In genomic region chr3:150293401-150294001, GRCh38 we compare ENCODE assay signal across 20 cellular contexts.
DNase-seq lines count a peak whose midpoint lies in the region; ATAC-seq, FAIRE-seq and TF ChIP-seq lines count a peak whose summit lies in the region.
"Had no signal": no experiment of that assay in that cellular context is flagged by ENCODE, and none has a peak within 500 bp of the region (broad histone marks: within the 10 kb centered on the region; RNA-seq: fewer than 3 reads in every experiment).

No MANE protein-coding gene starts in this region.

- H3K9me1 ChIP-seq in IMR-90 (ENCODE audit: insufficient read depth, low read length): peaks cover 3% of the 10 kb centered on the region; the same call in 1 of the 2 replicates
- H3K9me1 ChIP-seq in keratinocyte (ENCODE audit: control insufficient read depth, extremely low read depth, insufficient read depth, low read length): no peaks in the 10 kb centered on the region

- H3K4ac ChIP-seq in IMR-90 (ENCODE audit: low read depth, low read length): peak overlapping the region; percentile 74

- no peaks in the 10 kb centered on the region for H3K79me2 ChIP-seq in keratinocyte (ENCODE audit: control insufficient read depth, insufficient read depth, low read length)

- CTCF ChIA-PET in IMR-90 (lab: Yijun Ruan, JAX): interaction anchor here (0.9 to 1.4 kb wide), 2 partner anchors 23 to 41 kb away, joined by 3 to 6 read pairs; no protein-coding TSS in a partner anchor

- no peak overlapping the region for H3K4me3 Mint-ChIP-seq in brain

- no peak for TF ChIP-seq RAD21 in IMR-90 (IDR thresholded peaks at IDR 0.05; ENCODE audit: low read length)

- WGBS in IMR-90 (ENCODE audit: extremely low coverage in 2 of 2, insufficient read length in 1 of 2), 2 experiments: no CpG with 5 or more reads among the region's 7 CpGs

- in situ Hi-C loops in IMR-90 (cut with MboI; ENCODE audit: low sequenced_read_pairs): no loop called here

- H3K23ac ChIP-seq in IMR-90 (ENCODE audit: low read depth, low read length): peak overlapping the region; percentile 46

- ATAC-seq in IMR-90 (ENCODE audit: low read depth): peak; percentile 81
- no peak for ATAC-seq in omental fat pad (ENCODE audit: low FRiP score)
- no peak for ATAC-seq in GM18502 (IDR thresholded peaks at IDR 0.05; ENCODE audit: poor library complexity, unreplicated experiment)
- ATAC-seq: pancreas had no signal

- peak overlapping the region; percentile 98 for H2BK20ac ChIP-seq in IMR-90 (ENCODE audit: low read depth, low read length)

- no peaks in the 10 kb centered on the region for H3K36me3 Mint-ChIP-seq in brain

- H3K9me3 Mint-ChIP-seq in brain: peaks cover 0 to 26% (median 4%) of the 10 kb centered on the region in 5 experiments

- peaks cover 25% of the 10 kb centered on the region for H3K4me1 Mint-ChIP-seq in brain

- H3K36me3 ChIP-seq in IMR-90 (ENCODE audit: control insufficient read depth, insufficient read depth, low read length) (no peaks in the 10 kb centered on the region), keratinocyte (ENCODE audit: control insufficient read depth in 2 of 2, extremely low read depth in 1 of 2, insufficient read depth in 2 of 2, low read length in 2 of 2) (no peaks in the 10 kb centered on the region)
- H3K36me3 ChIP-seq: cardiac muscle cell, pancreas, transverse colon had no signal

- BruUV-seq in IMR-90 (replicated peaks; lab: Mats Ljungman, UMichigan): no TSS peak

- H3K27me3 ChIP-seq in IMR-90 (ENCODE audit: control insufficient read depth, insufficient read depth, low read length) (no peaks in the 10 kb centered on the region), keratinocyte (ENCODE audit: control insufficient read depth, extremely low read depth, insufficient read depth, low read length) (no peaks in the 10 kb centered on the region)
- H3K27me3 ChIP-seq: cardiac muscle cell, pancreas, transverse colon had no signal

- H3K4me3 ChIP-seq in IMR-90 (ENCODE audit: insufficient read depth, low read depth, low read length): no peak overlapping the region
- H3K4me3 ChIP-seq in keratinocyte (ENCODE audit: control insufficient read depth in 2 of 3, extremely low read depth in 1 of 3, insufficient read depth in 2 of 3, low read depth in 1 of 3, low read length in 3 of 3): no peak overlapping the region
- H3K4me3 ChIP-seq: cardiac muscle cell, pancreas, transverse colon had no signal

- POLR2A ChIA-PET in IMR-90 (lab: Charles Lee; ENCODE audit: unreplicated experiment): no interaction called here

- peaks cover 0 to 9% of the 10 kb centered on the region in 2 experiments; a peak in 1 of 4 replicates for H3K79me1 ChIP-seq in IMR-90 (ENCODE audit: low read depth in 1 of 2, low read length in 2 of 2)

- peak overlapping the region; percentile 91 for H3K18ac ChIP-seq in IMR-90 (ENCODE audit: low read depth, low read length)

- H3K27ac ChIP-seq in IMR-90 (ENCODE audit: insufficient read depth, low read length) (peak overlapping the region; percentile 60), keratinocyte (ENCODE audit: control insufficient read depth, insufficient read depth, low read length) (no peak overlapping the region)
- H3K27ac ChIP-seq: cardiac muscle cell, pancreas, transverse colon had no signal

- TF ChIP-seq CTCF in AG09319 (IDR thresholded peaks at IDR 0.05; ENCODE audit: low read depth, low read length): no peak
- TF ChIP-seq CTCF in IMR-90 (conservative IDR thresholded peaks at IDR 0.05; ENCODE audit: low read depth, low read length): no peak
- TF ChIP-seq CTCF in brain (conservative IDR thresholded peaks at IDR 0.05): no peak
- TF ChIP-seq CTCF in keratinocyte (optimal IDR thresholded peaks at IDR 0.05 in 1 of 3, IDR thresholded peaks at IDR 0.05 in 1 of 3, conservative IDR thresholded peaks at IDR 0.05 in 1 of 3; ENCODE audit: extremely low read depth in 1 of 3, insufficient read depth in 2 of 3, low read length in 3 of 3): no peak
- TF ChIP-seq CTCF in omental fat pad (IDR thresholded peaks at IDR 0.05): no peak

- peak overlapping the region; percentile 98 for H4K5ac ChIP-seq in IMR-90 (ENCODE audit: low read depth, low read length)

- intact Hi-C loops in IMR-90 (cut with micrococcal nuclease): loop anchor here (2.0 kb wide), 1 partner anchor 77 kb away; no protein-coding TSS in a partner anchor

- no peaks in the 10 kb centered on the region; the same call in 1 of the 2 replicates for H3K9me3 ChIP-seq in IMR-90 (ENCODE audit: control insufficient read depth, insufficient read depth, low read length)
- no peaks in the 10 kb centered on the region for H3K9me3 ChIP-seq in keratinocyte (ENCODE audit: control insufficient read depth, low read depth, low read length)
- H3K9me3 ChIP-seq: pancreas, transverse colon had no signal

- H4K20me1 ChIP-seq in IMR-90 (ENCODE audit: insufficient read depth, low read length) (no peaks in the 10 kb centered on the region), keratinocyte (ENCODE audit: control insufficient read depth, extremely low read depth, insufficient read depth, low read length) (no peaks in the 10 kb centered on the region)

- DNase-seq in AG09319 (ENCODE audit: extremely low read depth, low read depth) (peak; percentile 44), IMR-90 (peak; percentile 81), keratinocyte (ENCODE audit: low read depth, low spot score) (no peak), omental fat pad (ENCODE audit: low spot score) (no peak), middle frontal gyrus (ENCODE audit: extremely low spot score, low spot score) (no peak), frontal cortex (ENCODE audit: low spot score in 2 of 2) (no peak)
- DNase-seq: activated CD8-positive, alpha-beta memory T cell treated with anti-CD3 and anti-CD28 coated beads for 24 hours; activated gamma-delta T cell treated with Interleukin-2 at 50 U/mL for 16 hours; AML-193; DND-41; mesendoderm; MM.1S; NCI-H2107; NK-92 treated with Interleukin-12 subunit alpha and Interleukin-12 subunit beta, amount 100 ng/mL, for 24 hours; pancreas; SIG-M5; transverse colon had no signal

- dilution Hi-C loops in IMR-90 (cut with HindIII; ENCODE audit: low sequenced_read_pairs, unreplicated experiment) (no loop called here), keratinocyte (cut with MboI; ENCODE audit: extremely low pct_ligation_motif_present, low sequenced_read_pairs) (no loop called here)

- H4K8ac ChIP-seq in IMR-90 (ENCODE audit: low read depth in 2 of 2, low read length in 2 of 2): peak overlapping the region; percentile 10 to 86; a peak in 3 of 4 replicates

- H4K91ac ChIP-seq in IMR-90 (ENCODE audit: insufficient read depth, low read depth, low read length): peak overlapping the region; percentile 81

- peak overlapping the region; percentile 85 for H2AFZ ChIP-seq in IMR-90 (replicated peaks; ENCODE audit: low read length, poor library complexity)
- H2AFZ ChIP-seq in keratinocyte (ENCODE audit: control insufficient read depth, low read length): no peak overlapping the region

- peak overlapping the region; percentile 92; the same call in 2 of the 3 replicates for H2BK15ac ChIP-seq in IMR-90 (ENCODE audit: low read depth, low read length)

- peak overlapping the region; percentile 64 for H3K56ac ChIP-seq in IMR-90 (ENCODE audit: extremely low read depth, insufficient read depth, low read length)

- peak overlapping the region; percentile 75 for H2AK9ac ChIP-seq in IMR-90 (replicated peaks; ENCODE audit: low read depth, low read length, poor library complexity)

- H3K14ac ChIP-seq in IMR-90 (replicated peaks; ENCODE audit: low read depth, low read length): peak overlapping the region; percentile 76

- H3K27ac Mint-ChIP-seq in brain: peak overlapping the region in 4 of 5 experiments; percentile 19 to 83 (median 52)

- H3K4me2 ChIP-seq in IMR-90 (ENCODE audit: low read depth, low read length) (peak overlapping the region; percentile 53; the same call in 1 of the 2 replicates), keratinocyte (ENCODE audit: control insufficient read depth, extremely low read depth, insufficient read depth, low read depth, low read length) (no peak overlapping the region)

- no peak for TF ChIP-seq POLR2A in IMR-90 (IDR thresholded peaks at IDR 0.05; ENCODE audit: low read depth, low read length)

- H3K4me1 ChIP-seq in IMR-90 (ENCODE audit: control insufficient read depth, insufficient read depth, low read length) (peaks cover 11% of the 10 kb centered on the region), keratinocyte (ENCODE audit: control insufficient read depth, extremely low read depth, insufficient read depth, low read length) (peaks cover 6% of the 10 kb centered on the region)
- H3K4me1 ChIP-seq: pancreas had no signal

- no peak overlapping the region for H3K9ac ChIP-seq in IMR-90 (ENCODE audit: low read depth, low read length)
- H3K9ac ChIP-seq in keratinocyte (ENCODE audit: control insufficient read depth, extremely low read depth, insufficient read depth, low read length): no peak overlapping the region

- peak overlapping the region; percentile 94 for H2BK5ac ChIP-seq in IMR-90 (ENCODE audit: low read depth, low read length, poor library complexity, severe bottlenecking)

- H2AK5ac ChIP-seq in IMR-90 (ENCODE audit: low read depth, low read length): peak overlapping the region; percentile 92

- FAIRE-seq in keratinocyte (lab: Jason Lieb, UNC): peak; percentile 39
- FAIRE-seq in frontal cortex (lab: Jason Lieb, UNC): no peak
- FAIRE-seq: pancreas had no signal

- H3K27me3 Mint-ChIP-seq in brain: peaks cover 4% of the 10 kb centered on the region

- H2BK120ac ChIP-seq in IMR-90 (ENCODE audit: low read depth, low read length): peak overlapping the region; percentile 96

TF ChIP-seq in IMR-90, 13 proteins besides CTCF, POLR2A, EP300 and RAD21:
- TF ChIP-seq MAFK (IDR thresholded peaks at IDR 0.05; ENCODE audit: low read depth, low read length) (peak; percentile 20; the same call in 1 of the 2 replicates), FOS (IDR thresholded peaks at IDR 0.05; ENCODE audit: low read depth, low read length) (no peak)

Comparison
In these comparisons a context has a peak if more than half of its experiments do, and no peak if none do; other contexts are left out.
1. DNase-seq: peak in AG09319 (single experiment) and IMR-90 (single experiment); none in keratinocyte (single experiment), omental fat pad (single experiment), middle frontal gyrus (single experiment) and frontal cortex (0 of 2).